In genomic region chr18:42052137-42052708, GRCh38 we compare ENCODE assay signal across 9 cellular contexts.
DNase-seq lines count a peak whose midpoint lies in the region; ATAC-seq, FAIRE-seq and TF ChIP-seq lines count a peak whose summit lies in the region.
"Had no signal": no experiment of that assay in that cellular context is flagged by ENCODE, and none has a peak within 500 bp of the region (broad histone marks: within the 10 kb centered on the region; RNA-seq: fewer than 3 reads in every experiment).

No MANE protein-coding gene starts in this region.

- no peak for DNase-seq in AG04450 (ENCODE audit: low read depth, low spot score)
- peak; percentile 8 for DNase-seq in H4 (ENCODE audit: low spot score)
- no peak for DNase-seq in frontal cortex (ENCODE audit: low spot score in 2 of 2)
- no peak for DNase-seq in NCI-H128 (lab: John Stamatoyannopoulos, UW; ENCODE audit: unreplicated experiment)
- DNase-seq in stimulated activated naive CD4-positive, alpha-beta T cell (lab: John Stamatoyannopoulos, UW), result no peak
- DNase-seq: testis had no signal

- H3K4me3 ChIP-seq in AG04450 (ENCODE audit: low read depth, low read length), result no peak overlapping the region
- H3K4me3 ChIP-seq: testis had no signal

- peak; percentile 50; the same call in 2 of the 3 replicates for ATAC-seq in SK-N-SH treated with all-trans-retinoic acid at 6 μM for 48 hours
- no peak for ATAC-seq in HG02642 (IDR thresholded peaks at IDR 0.05; ENCODE audit: poor library complexity, unreplicated experiment)
- no peak for ATAC-seq in HG02571 (IDR thresholded peaks at IDR 0.05; ENCODE audit: unreplicated experiment)

- no peaks in the 10 kb centered on the region for H3K27me3 ChIP-seq in AG04450 (ENCODE audit: control insufficient read depth, insufficient read depth, low read length)
- H3K27me3 ChIP-seq: testis had no signal

- CTCF ChIA-PET in AG04450 (lab: Charles Lee), result interaction anchor here (0.7 to 6.0 kb wide), 17 partner anchors 10 to 1219 kb away, joined by 3 to 181 read pairs (median 19); no protein-coding TSS in a partner anchor

- POLR2A ChIA-PET in AG04450 (lab: Yijun Ruan, JAX), result no interaction called here

- no peak overlapping the region for H3K27ac ChIP-seq in AG04450 (ENCODE audit: low read depth, low read length)
- H3K27ac ChIP-seq: testis had no signal

- peak; percentile 69 for FAIRE-seq in frontal cortex (lab: Jason Lieb, UNC)

- TF ChIP-seq CTCF in AG04450 (IDR thresholded peaks at IDR 0.05; ENCODE audit: low read depth, low read length), result peak; percentile 69

- no peaks in the 10 kb centered on the region for H3K9me3 ChIP-seq in AG04450 (ENCODE audit: control insufficient read depth, insufficient read depth, low read length)
- H3K9me3 ChIP-seq: testis had no signal

TF ChIP-seq in SK-N-SH treated with all-trans-retinoic acid at 6 μM for 48 hours, 23 proteins besides CTCF, POLR2A, EP300 and RAD21:
- TF ChIP-seq PATZ1 (CRISPR knock-in tag; IDR thresholded peaks at IDR 0.05; ENCODE audit: borderline replicate concordance) (no peak), ISL1 (CRISPR knock-in tag; IDR thresholded peaks at IDR 0.05) (no peak), ZFP3 (CRISPR knock-in tag; IDR thresholded peaks at IDR 0.05) (no peak), OSR1 (CRISPR knock-in tag; IDR thresholded peaks at IDR 0.05) (no peak), ARNTL (CRISPR knock-in tag; IDR thresholded peaks at IDR 0.05; ENCODE audit: borderline replicate concordance, low read depth) (no peak), ZFP30 (CRISPR knock-in tag; IDR thresholded peaks at IDR 0.05) (no peak)
